9 cellular contexts compared by ENCODE assay signal in genomic region chr4:139978692-139979091, GRCh38.
DNase-seq lines count a peak whose midpoint lies in the region; ATAC-seq and TF ChIP-seq lines count a peak whose summit lies in the region.
"Had no signal": no experiment of that assay in that cellular context is flagged by ENCODE, and none has a peak within 500 bp of the region (broad histone marks: within the 10 kb centered on the region; RNA-seq: fewer than 3 reads in every experiment).

No MANE protein-coding gene starts in this region.

- ATAC-seq in GM19043 (IDR thresholded peaks at IDR 0.05; ENCODE audit: low read depth, unreplicated experiment) = peak; percentile 89
- ATAC-seq in HG03103 (IDR thresholded peaks at IDR 0.05; ENCODE audit: low read depth, unreplicated experiment) = peak; percentile 91

- H3K4me3 ChIP-seq in ovary (no peak overlapping the region), A673 (ENCODE audit: low read depth, low read length, poor library complexity, severe bottlenecking) (no peak overlapping the region)

- H3K9me3 ChIP-seq in ovary (no peaks in the 10 kb centered on the region), A673 (ENCODE audit: low read depth, low read length, poor library complexity, severe bottlenecking) (no peaks in the 10 kb centered on the region)

- H3K36me3 ChIP-seq in ovary (no peaks in the 10 kb centered on the region), A673 (ENCODE audit: insufficient read depth, low read length, poor library complexity, severe bottlenecking) (no peaks in the 10 kb centered on the region)

- H3K27me3 ChIP-seq in ovary (no peaks in the 10 kb centered on the region), A673 (replicated peaks; ENCODE audit: insufficient read depth, low read depth, low read length, poor library complexity) (no peaks in the 10 kb centered on the region)

- POLR2A ChIA-PET in A673 (lab: Charles Lee; ENCODE audit: low non-redundant PET) = no interaction called here

- H3K27ac ChIP-seq in VCaP (peak overlapping the region; percentile 68; the same call in 1 of the 2 replicates), ovary (no peak overlapping the region), A673 (ENCODE audit: low read depth, low read length, poor library complexity, severe bottlenecking) (no peak overlapping the region)

- DNase-seq in DMS53 treated with DMSO at 0.1 percent for 48 hours (lab: John Stamatoyannopoulos, UW; ENCODE audit: unreplicated experiment) = peak; percentile 3
- no peak for DNase-seq in ovary
- no peak for DNase-seq in RKO (ENCODE audit: low spot score)
- DNase-seq in A673 (ENCODE audit: low spot score) = no peak
- no peak for DNase-seq in epidermal melanocyte (ENCODE audit: insufficient read length, low spot score)
- DNase-seq: activated CD8-positive, alpha-beta memory T cell treated with anti-CD3 and anti-CD28 coated beads, Interleukin-2, amount 50 U/mL, for 48 hours had no signal

- WGBS in ovary, 3 donors = 84 to 92% (median 92%) methylated on average over 2 of the region's 2 CpGs

- TF ChIP-seq EP300 in ovary (IDR thresholded peaks at IDR 0.05) = no peak

- TF ChIP-seq CTCF in VCaP (conservative IDR thresholded peaks at IDR 0.05) = no peak
- TF ChIP-seq CTCF in ovary (IDR thresholded peaks at IDR 0.05) = no peak
- no peak for TF ChIP-seq CTCF in A673 (conservative IDR thresholded peaks at IDR 0.05; ENCODE audit: low read depth, low read length)

- no TSS peak for BruUV-seq in A673 (replicated peaks; lab: Mats Ljungman, UMichigan)

- H3K4me1 ChIP-seq in ovary (ENCODE audit: insufficient read depth) (peaks cover 17% of the 10 kb centered on the region), A673 (ENCODE audit: insufficient read depth, low read length, poor library complexity, severe bottlenecking) (no peaks in the 10 kb centered on the region)

- no peak for TF ChIP-seq POLR2A in ovary (IDR thresholded peaks at IDR 0.05)

- CTCF ChIA-PET in A673 (lab: Charles Lee) = no interaction called here

- intact Hi-C loops in ovary (cut with DNase I) (loop anchor here in 1 of 4 donors (10.0 kb wide), 1 partner anchor 176 kb away; the partner anchor contains the start of gene MAML3), A673 (cut with micrococcal nuclease; ENCODE audit: unreplicated experiment) (no loop called here)
